Comparison of ENCODE assay signal across 10 cellular contexts in the genomic region with DNA sequence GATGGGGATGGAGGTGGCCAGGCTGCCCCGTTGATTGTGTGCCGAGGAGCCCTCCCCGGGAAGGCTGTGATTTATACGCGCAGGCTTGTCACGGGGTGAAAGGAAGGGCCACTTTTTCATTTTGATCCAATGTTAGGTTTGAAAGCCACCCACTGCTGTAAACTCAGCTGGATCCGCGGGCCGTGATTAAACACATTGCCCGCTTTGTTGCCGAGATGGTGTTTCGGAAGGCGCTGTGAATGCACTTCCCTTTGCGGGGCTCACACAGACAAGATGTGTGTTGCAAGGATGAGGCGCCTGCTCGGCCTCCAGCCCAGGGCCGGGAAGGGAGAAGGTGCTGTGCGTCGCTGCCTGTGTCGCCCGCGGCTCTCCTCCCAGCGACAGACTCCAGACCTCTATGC.
DNase-seq lines count a peak whose midpoint lies in the region; TF ChIP-seq lines count a peak whose summit lies in the region.
"Had no signal": no experiment of that assay in that cellular context is flagged by ENCODE, and none has a peak within 500 bp of the region (broad histone marks: within the 10 kb centered on the region; RNA-seq: fewer than 3 reads in every experiment).

No MANE protein-coding gene starts in this region.

- POLR2A ChIA-PET in activated CD4-positive, alpha-beta T cell treated with anti-CD3 and anti-CD28 coated beads, Interleukin-2, amount 10 ng/mL, durations not matched to agents 7 days and 5 days (lab: Charles Lee), result no interaction called here

- H3K4me3 Mint-ChIP-seq in chondrocyte (ENCODE audit: unreplicated experiment), result peak overlapping the region; percentile 76
- H3K4me3 Mint-ChIP-seq in activated CD4-positive, alpha-beta T cell treated with anti-CD3 and anti-CD28 coated beads, Interleukin-2, amount 10 ng/mL, durations not matched to agents 7 days and 5 days, result no peak overlapping the region

- no peak overlapping the region for H3K27ac ChIP-seq in HUES48 (ENCODE audit: low read depth, low read length)

- H3K9me3 Mint-ChIP-seq in chondrocyte (ENCODE audit: low read depth), result no peaks in the 10 kb centered on the region
- H3K9me3 Mint-ChIP-seq in activated CD4-positive, alpha-beta T cell treated with anti-CD3 and anti-CD28 coated beads, Interleukin-2, amount 10 ng/mL, durations not matched to agents 7 days and 5 days, result no peaks in the 10 kb centered on the region

- H3K4me1 ChIP-seq in HUES48 (ENCODE audit: control insufficient read depth, insufficient read depth, low read length) (peaks cover 14% of the 10 kb centered on the region; the same call in 1 of the 2 replicates), HAP-1 (no peaks in the 10 kb centered on the region)

- H3K9ac ChIP-seq in HUES48 (ENCODE audit: low read depth, low read length), result no peak overlapping the region

- H3K27ac Mint-ChIP-seq in chondrocyte (ENCODE audit: unreplicated experiment), result no peak overlapping the region
- no peak overlapping the region for H3K27ac Mint-ChIP-seq in activated CD4-positive, alpha-beta T cell treated with anti-CD3 and anti-CD28 coated beads, Interleukin-2, amount 10 ng/mL, durations not matched to agents 7 days and 5 days

- no peak for DNase-seq in chondrocyte (ENCODE audit: low spot score)
- DNase-seq in islet precursor cell, result peak; percentile 79
- peak; percentile 34 for DNase-seq in putamen (ENCODE audit: low spot score)
- DNase-seq in AG08396 (ENCODE audit: low spot score), result no peak
- DNase-seq in HAP-1 (ENCODE audit: low spot score in 2 of 2), result no peak
- no peak for DNase-seq in iPS-NIHi11 (ENCODE audit: low spot score)
- DNase-seq in activated CD4-positive, alpha-beta T cell treated with anti-CD3 and anti-CD28 coated beads, Interleukin-2, amount 10 ng/mL, durations not matched to agents 7 days and 5 days, result no peak
- DNase-seq: activated naive CD4-positive, alpha-beta T cell treated with anti-CD3 and anti-CD28 coated beads, Interleukin-2, amount 50 U/mL, for 16 hours; COR-L47 had no signal

- in situ Hi-C loops in HAP-1 (cut with MboI; ENCODE audit: low sequenced_read_pairs), result no loop called here

- no peaks in the 10 kb centered on the region for H3K36me3 ChIP-seq in HUES48 (ENCODE audit: control insufficient read depth, insufficient read depth, low read length)
- no peaks in the 10 kb centered on the region for H3K36me3 ChIP-seq in HAP-1 (replicated peaks)

- peaks cover 9% of the 10 kb centered on the region for H3K4me1 Mint-ChIP-seq in chondrocyte (ENCODE audit: low read depth)
- no peaks in the 10 kb centered on the region for H3K4me1 Mint-ChIP-seq in activated CD4-positive, alpha-beta T cell treated with anti-CD3 and anti-CD28 coated beads, Interleukin-2, amount 10 ng/mL, durations not matched to agents 7 days and 5 days

- no peaks in the 10 kb centered on the region for H3K9me3 ChIP-seq in HUES48 (ENCODE audit: control insufficient read depth, insufficient read depth, low read length)
- H3K9me3 ChIP-seq in HAP-1, result no peaks in the 10 kb centered on the region

- peaks cover 47% of the 10 kb centered on the region for H3K27me3 Mint-ChIP-seq in chondrocyte (ENCODE audit: low read depth)
- H3K27me3 Mint-ChIP-seq in activated CD4-positive, alpha-beta T cell treated with anti-CD3 and anti-CD28 coated beads, Interleukin-2, amount 10 ng/mL, durations not matched to agents 7 days and 5 days, result peaks cover 11% of the 10 kb centered on the region

- CTCF ChIA-PET in activated CD4-positive, alpha-beta T cell treated with anti-CD3 and anti-CD28 coated beads, Interleukin-2, amount 10 ng/mL, durations not matched to agents 7 days and 5 days (lab: Charles Lee), result no interaction called here

- no peaks in the 10 kb centered on the region for H3K36me3 Mint-ChIP-seq in chondrocyte (ENCODE audit: low read depth)
- no peaks in the 10 kb centered on the region for H3K36me3 Mint-ChIP-seq in activated CD4-positive, alpha-beta T cell treated with anti-CD3 and anti-CD28 coated beads, Interleukin-2, amount 10 ng/mL, durations not matched to agents 7 days and 5 days (ENCODE audit: low read depth)

- peak overlapping the region; percentile 54 for H3K4me3 ChIP-seq in HUES48 (ENCODE audit: low read depth, low read length)
- no peak overlapping the region for H3K4me3 ChIP-seq in HAP-1

- peaks cover 57% of the 10 kb centered on the region for H3K27me3 ChIP-seq in HUES48 (ENCODE audit: control insufficient read depth, insufficient read depth, low read length)
- no peaks in the 10 kb centered on the region for H3K27me3 ChIP-seq in HAP-1 (ENCODE audit: low read depth)

- TF ChIP-seq CTCF in chondrocyte (IDR thresholded peaks at IDR 0.05), result no peak

Comparison
In these comparisons a context has a peak if more than half of its experiments do, and no peak if none do; other contexts are left out.
1. DNase-seq: peak in islet precursor cell (single experiment) and putamen (single experiment); none in chondrocyte (single experiment), AG08396 (single experiment), HAP-1 (0 of 2), iPS-NIHi11 (single experiment) and activated CD4-positive, alpha-beta T cell treated with anti-CD3 and anti-CD28 coated beads, Interleukin-2, amount 10 ng/mL, durations not matched to agents 7 days and 5 days (single experiment).